In genomic region chr2:212346865-212347264, GRCh38 we compare ENCODE assay signal across 18 cellular contexts.
DNase-seq lines count a peak whose midpoint lies in the region; ATAC-seq, FAIRE-seq and TF ChIP-seq lines count a peak whose summit lies in the region.
"Had no signal": no experiment of that assay in that cellular context is flagged by ENCODE, and none has a peak within 500 bp of the region (broad histone marks: within the 10 kb centered on the region; RNA-seq: fewer than 3 reads in every experiment).

No MANE protein-coding gene starts in this region.

- POLR2A ChIA-PET in endothelial cell of umbilical vein (lab: Charles Lee) = no interaction called here

- H3K9me3 Mint-ChIP-seq in activated T-cell treated with anti-CD3 and anti-CD28 coated beads, Interleukin-2, amount 50 U/mL, for 4 hours = peaks cover 2% of the 10 kb centered on the region

- no peaks in the 10 kb centered on the region for H3K4me1 Mint-ChIP-seq in activated T-cell treated with anti-CD3 and anti-CD28 coated beads, Interleukin-2, amount 50 U/mL, for 4 hours (ENCODE audit: low read depth)
- H3K4me1 Mint-ChIP-seq: CD4-positive, alpha-beta memory T cell had no signal

- H3K4me3 ChIP-seq in endothelial cell of umbilical vein (replicated peaks in 1 of 3; ENCODE audit: insufficient read depth in 1 of 3, low read depth in 1 of 3, low read length in 3 of 3) = no peak overlapping the region
- H3K4me3 ChIP-seq in lower lobe of right lung = no peak overlapping the region
- H3K4me3 ChIP-seq: GM23338 had no signal

- H3K4me3 Mint-ChIP-seq in activated T-cell treated with anti-CD3 and anti-CD28 coated beads, Interleukin-2, amount 50 U/mL, for 4 hours = no peak overlapping the region
- H3K4me3 Mint-ChIP-seq: CD4-positive, alpha-beta memory T cell; GM23338; H9 had no signal

- no peaks in the 10 kb centered on the region for H3K79me2 ChIP-seq in endothelial cell of umbilical vein (ENCODE audit: control insufficient read depth, insufficient read depth, low read length)

- no peak overlapping the region for H2AFZ ChIP-seq in endothelial cell of umbilical vein (ENCODE audit: low read depth, low read length)
- H2AFZ ChIP-seq: GM23338 had no signal

- no peak overlapping the region for H3K9ac ChIP-seq in endothelial cell of umbilical vein (replicated peaks; ENCODE audit: extremely low read depth, insufficient read depth, low read length)

- TF ChIP-seq POLR2A in endothelial cell of umbilical vein (IDR thresholded peaks at IDR 0.05; ENCODE audit: low read depth, low read length) = no peak

- no peak overlapping the region for H3K4me2 ChIP-seq in endothelial cell of umbilical vein (ENCODE audit: insufficient read depth, low read length)
- H3K4me2 ChIP-seq: GM23338 had no signal

- H3K4me1 ChIP-seq in endothelial cell of umbilical vein (ENCODE audit: control insufficient read depth, extremely low read depth, insufficient read depth, low read length) (no peaks in the 10 kb centered on the region), lower lobe of right lung (no peaks in the 10 kb centered on the region)

- CTCF ChIA-PET in endothelial cell of umbilical vein (lab: Charles Lee) = interaction anchor here (1.3 kb wide), 1 partner anchor 11 kb away, joined by 3 read pairs; no protein-coding TSS in a partner anchor

- H3K9me3 ChIP-seq in endothelial cell of umbilical vein (replicated peaks; ENCODE audit: control insufficient read depth, insufficient read depth, low read length) (no peaks in the 10 kb centered on the region), lower lobe of right lung (no peaks in the 10 kb centered on the region)

- DNase-seq in endothelial cell of umbilical vein (ENCODE audit: low read depth, low spot score) = peak; percentile 28
- no peak for DNase-seq in lower lobe of right lung
- DNase-seq in activated CD4-positive, alpha-beta T cell treated with anti-CD3 and anti-CD28 coated beads, Interleukin-2, amount 50 U/mL, for 1 hour = no peak
- DNase-seq in activated T-cell treated with anti-CD3 and anti-CD28 coated beads, Interleukin-2, amount 50 U/mL, for 4 hours = no peak
- no peak for DNase-seq in kidney tubule cell (ENCODE audit: low spot score)
- DNase-seq in DMS114 treated with DMSO at 0.1 percent for 48 hours (lab: John Stamatoyannopoulos, UW; ENCODE audit: unreplicated experiment) = no peak
- DNase-seq: C1 segment of cervical spinal cord; Calu3; CD4-positive, alpha-beta memory T cell; COR-L47; DMS153; DND-41; H9 had no signal

- H3K36me3 ChIP-seq in endothelial cell of umbilical vein (ENCODE audit: control insufficient read depth in 2 of 2, extremely low read depth in 1 of 2, insufficient read depth in 2 of 2, low read length in 2 of 2) = no peaks in the 10 kb centered on the region
- no peaks in the 10 kb centered on the region for H3K36me3 ChIP-seq in lower lobe of right lung

- H4K20me1 ChIP-seq in endothelial cell of umbilical vein (replicated peaks; ENCODE audit: control insufficient read depth, extremely low read depth, insufficient read depth, low read length) = no peaks in the 10 kb centered on the region

- dilution Hi-C loops in endothelial cell of umbilical vein (cut with MboI; ENCODE audit: extremely low pct_ligation_motif_present, low sequenced_read_pairs) = no loop called here

- BruUV-seq in endothelial cell of umbilical vein (replicated peaks; lab: Mats Ljungman, UMichigan) = no TSS peak

- TF ChIP-seq CTCF in endothelial cell of umbilical vein (IDR thresholded peaks at IDR 0.05; ENCODE audit: extremely low read depth in 1 of 2, insufficient read depth in 1 of 2, low read depth in 1 of 2, low read length in 2 of 2) (no peak), lower lobe of right lung (IDR thresholded peaks at IDR 0.05) (no peak)

- H3K9me1 ChIP-seq in endothelial cell of umbilical vein (replicated peaks; ENCODE audit: control insufficient read depth, extremely low read depth, insufficient read depth, low read length) = no peaks in the 10 kb centered on the region

- no peaks in the 10 kb centered on the region for H3K27me3 Mint-ChIP-seq in activated T-cell treated with anti-CD3 and anti-CD28 coated beads, Interleukin-2, amount 50 U/mL, for 4 hours (ENCODE audit: low read depth)
- H3K27me3 Mint-ChIP-seq: CD4-positive, alpha-beta memory T cell had no signal

- no peaks in the 10 kb centered on the region for H3K27me3 ChIP-seq in endothelial cell of umbilical vein (ENCODE audit: control insufficient read depth in 2 of 2, insufficient read depth in 2 of 2, low read length in 2 of 2)
- H3K27me3 ChIP-seq in lower lobe of right lung (ENCODE audit: low read depth) = no peaks in the 10 kb centered on the region

- no peaks in the 10 kb centered on the region for H3K36me3 Mint-ChIP-seq in activated T-cell treated with anti-CD3 and anti-CD28 coated beads, Interleukin-2, amount 50 U/mL, for 4 hours (ENCODE audit: insufficient read depth)
- H3K36me3 Mint-ChIP-seq: CD4-positive, alpha-beta memory T cell had no signal

- no peak overlapping the region for H3K27ac ChIP-seq in endothelial cell of umbilical vein (ENCODE audit: insufficient read depth, low read depth, low read length)
- H3K27ac ChIP-seq in lower lobe of right lung = no peak overlapping the region

- intact Hi-C loops in endothelial cell of umbilical vein (cut with micrococcal nuclease) = no loop called here
- intact Hi-C loops in lower lobe of right lung (cut with DNase I) = no loop called here

- FAIRE-seq in endothelial cell of umbilical vein (lab: Jason Lieb, UNC) = no peak
- FAIRE-seq: G401.6, GM12892 had no signal

- ATAC-seq in SK-N-SH treated with all-trans-retinoic acid at 6 μM for 48 hours (no peak), lower lobe of right lung (peak; percentile 54 to 88)
- ATAC-seq in activated T-cell treated with anti-CD3 and anti-CD28 coated beads, Interleukin-2, amount 50 U/mL, for 4 hours = no peak
- ATAC-seq: GM23338, HCT116 had no signal

TF ChIP-seq in SK-N-SH treated with all-trans-retinoic acid at 6 μM for 48 hours, 23 proteins besides CTCF, POLR2A, EP300 and RAD21:
- TF ChIP-seq ISL1 (CRISPR knock-in tag; IDR thresholded peaks at IDR 0.05) (peak; percentile 77), OSR1 (CRISPR knock-in tag; IDR thresholded peaks at IDR 0.05) (no peak), TCF4 (CRISPR knock-in tag; IDR thresholded peaks at IDR 0.05; ENCODE audit: borderline replicate concordance) (no peak), BACH2 (CRISPR knock-in tag; IDR thresholded peaks at IDR 0.05; ENCODE audit: borderline replicate concordance) (no peak)

TF ChIP-seq in endothelial cell of umbilical vein, 7 proteins besides CTCF, POLR2A, EP300 and RAD21:
- TF ChIP-seq, protein P1, sequence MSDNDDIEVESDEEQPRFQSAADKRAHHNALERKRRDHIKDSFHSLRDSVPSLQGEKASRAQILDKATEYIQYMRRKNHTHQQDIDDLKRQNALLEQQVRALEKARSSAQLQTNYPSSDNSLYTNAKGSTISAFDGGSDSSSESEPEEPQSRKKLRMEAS (IDR thresholded peaks at IDR 0.05; ENCODE audit: insufficient read depth, insufficient read length) = no peak
TF ChIP-seq in endothelial cell of umbilical vein: peak in this region for 0.

Comparison
In these comparisons a context has a peak if more than half of its experiments do, and no peak if none do; other contexts are left out.
1. ATAC-seq: peak in lower lobe of right lung (2 of 2); none in SK-N-SH treated with all-trans-retinoic acid at 6 μM for 48 hours (single experiment) and activated T-cell treated with anti-CD3 and anti-CD28 coated beads, Interleukin-2, amount 50 U/mL, for 4 hours (0 of 2).